Comparison of ENCODE assay signal across 1 cellular context in genomic region chr1:32394141-32394889, GRCh38.
A peak's percentile ranks its signal among the peaks of the same experiment; 100 is the strongest.
TF ChIP-seq lines count a peak whose summit lies in the region.

TSS of gene BSDC1 (minus strand) at chr1:32394441. CDS start at chr1:32394414, 27 bp downstream.

TF ChIP-seq in K562, 482 proteins besides CTCF, POLR2A, EP300 and RAD21 (continued from another document and continues in another):
- TF ChIP-seq ETV5 (CRISPR knock-in tag; IDR thresholded peaks at IDR 0.05; ENCODE audit: low read depth) (peak; percentile 67; the same call in 1 of the 2 replicates), POLR2B (IDR thresholded peaks at IDR 0.05; ENCODE audit: low read depth, partially characterized antibody) (peak; percentile 92), HDAC1 (IDR thresholded peaks at IDR 0.05) (no peak; a peak in 2 of 4 replicates), ZKSCAN3 (CRISPR knock-in tag; IDR thresholded peaks at IDR 0.05) (no peak), MCM3 (IDR thresholded peaks at IDR 0.05) (no peak), HDGF (IDR thresholded peaks at IDR 0.05) (peak; percentile 95), YBX1 (IDR thresholded peaks at IDR 0.05) (no peak), ZNF79 (CRISPR knock-in tag; IDR thresholded peaks at IDR 0.05; ENCODE audit: low read depth) (no peak), RBM17 (IDR thresholded peaks at IDR 0.05; ENCODE audit: borderline replicate concordance, low read depth, low read length) (no peak), ZFP1 (CRISPR knock-in tag; IDR thresholded peaks at IDR 0.05) (no peak), NFYB (IDR thresholded peaks at IDR 0.05; ENCODE audit: extremely low read depth, insufficient read length) (peak; percentile 45), TAF9B (IDR thresholded peaks at IDR 0.05; ENCODE audit: partially characterized antibody) (peak; percentile 93), VEZF1 (CRISPR knock-in tag; IDR thresholded peaks at IDR 0.05) (peak; percentile 85), ZNF76 (CRISPR knock-in tag; IDR thresholded peaks at IDR 0.05; ENCODE audit: borderline replicate concordance) (0 out of 2 replicates have a peak, but pooled peaks have one; percentile 70), FOXJ2 (tag; IDR thresholded peaks at IDR 0.05) (peak; percentile 84), MAFG (tag; conservative IDR thresholded peaks at IDR 0.05) (no peak), ZNF764 (CRISPR knock-in tag; IDR thresholded peaks at IDR 0.05; ENCODE audit: low read depth) (no peak), GABPA (tag; conservative IDR thresholded peaks at IDR 0.05; ENCODE audit: low read depth) (peak; percentile 66), FOXA1 (IDR thresholded peaks at IDR 0.05; ENCODE audit: borderline replicate concordance) (no peak), ZNF280A (IDR thresholded peaks at IDR 0.05; ENCODE audit: low read depth, partially characterized antibody) (no peak), RB1 (IDR thresholded peaks at IDR 0.05; ENCODE audit: low read depth) (peak; percentile 78), CCAR2 (IDR thresholded peaks at IDR 0.05; ENCODE audit: low read depth, low read length) (no peak), NFE2 (IDR thresholded peaks at IDR 0.05; ENCODE audit: low read depth) (peak; percentile 49; the same call in 1 of the 2 replicates), POLR2G (IDR thresholded peaks at IDR 0.05; ENCODE audit: low read depth, low read length) (peak; percentile 80), ZNF589 (CRISPR knock-in tag; IDR thresholded peaks at IDR 0.05; ENCODE audit: low read depth) (no peak), TEAD4 (IDR thresholded peaks at IDR 0.05; ENCODE audit: low read length) (peak; percentile 71), TEAD4 (CRISPR knock-in tag; IDR thresholded peaks at IDR 0.05; ENCODE audit: borderline replicate concordance) (no peak), SAFB (IDR thresholded peaks at IDR 0.05; ENCODE audit: borderline replicate concordance, low read depth, low read length) (no peak), PHTF2 (CRISPR knock-in tag; IDR thresholded peaks at IDR 0.05) (no peak), ZNF384 (IDR thresholded peaks at IDR 0.05; ENCODE audit: low read depth, low read length) (peak; percentile 42; the same call in 1 of the 2 replicates), CBFB (CRISPR knock-in tag; IDR thresholded peaks at IDR 0.05) (peak; percentile 68; the same call in 1 of the 2 replicates), ZNF830 (CRISPR knock-in tag; IDR thresholded peaks at IDR 0.05) (0 out of 2 replicates have a peak, but pooled peaks have one; percentile 85), XRCC5 (IDR thresholded peaks at IDR 0.05; ENCODE audit: low read depth, low read length) (peak; percentile 97), FOXJ3 (CRISPR knock-in tag; IDR thresholded peaks at IDR 0.05) (no peak), DDX20 (tag; IDR thresholded peaks at IDR 0.05; ENCODE audit: low read depth) (no peak), RUNX1 (IDR thresholded peaks at IDR 0.05; ENCODE audit: low read depth) (peak; percentile 83; the same call in 1 of the 2 replicates), RFX7 (CRISPR knock-in tag; IDR thresholded peaks at IDR 0.05) (no peak), ZNF695 (CRISPR knock-in tag; IDR thresholded peaks at IDR 0.05) (no peak), MAZ (CRISPR knock-in tag; conservative IDR thresholded peaks at IDR 0.05 in 1 of 2, IDR thresholded peaks at IDR 0.05 in 1 of 2) (peak; percentile 75 to 93), ZBTB43 (CRISPR knock-in tag; IDR thresholded peaks at IDR 0.05) (no peak; the same call in 1 of the 2 replicates), THRAP3 (IDR thresholded peaks at IDR 0.05; ENCODE audit: borderline replicate concordance) (no peak), SETDB1 (IDR thresholded peaks at IDR 0.05; ENCODE audit: low read length) (no peak), ZNF263 (CRISPR knock-in tag; IDR thresholded peaks at IDR 0.05; ENCODE audit: borderline replicate concordance) (peak; percentile 84; the same call in 1 of the 2 replicates), ELF1 (tag; IDR thresholded peaks at IDR 0.05) (no peak), ARID2 (IDR thresholded peaks at IDR 0.05) (no peak), USF2 (CRISPR knock-in tag; IDR thresholded peaks at IDR 0.05) (no peak)
- TF ChIP-seq, protein P1, sequence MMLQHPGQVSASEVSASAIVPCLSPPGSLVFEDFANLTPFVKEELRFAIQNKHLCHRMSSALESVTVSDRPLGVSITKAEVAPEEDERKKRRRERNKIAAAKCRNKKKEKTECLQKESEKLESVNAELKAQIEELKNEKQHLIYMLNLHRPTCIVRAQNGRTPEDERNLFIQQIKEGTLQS (IDR thresholded peaks at IDR 0.05) = peak; percentile 99
- TF ChIP-seq, protein P1 (CRISPR knock-in tag; conservative IDR thresholded peaks at IDR 0.05) = peak; percentile 91; the same call in 1 of the 2 replicates
- TF ChIP-seq, protein P2, sequence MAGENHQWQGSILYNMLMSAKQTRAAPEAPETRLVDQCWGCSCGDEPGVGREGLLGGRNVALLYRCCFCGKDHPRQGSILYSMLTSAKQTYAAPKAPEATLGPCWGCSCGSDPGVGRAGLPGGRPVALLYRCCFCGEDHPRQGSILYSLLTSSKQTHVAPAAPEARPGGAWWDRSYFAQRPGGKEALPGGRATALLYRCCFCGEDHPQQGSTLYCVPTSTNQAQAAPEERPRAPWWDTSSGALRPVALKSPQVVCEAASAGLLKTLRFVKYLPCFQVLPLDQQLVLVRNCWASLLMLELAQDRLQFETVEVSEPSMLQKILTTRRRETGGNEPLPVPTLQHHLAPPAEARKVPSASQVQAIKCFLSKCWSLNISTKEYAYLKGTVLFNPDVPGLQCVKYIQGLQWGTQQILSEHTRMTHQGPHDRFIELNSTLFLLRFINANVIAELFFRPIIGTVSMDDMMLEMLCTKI (IDR thresholded peaks at IDR 0.05; ENCODE audit: partially characterized antibody) = no peak
- TF ChIP-seq, protein P3, sequence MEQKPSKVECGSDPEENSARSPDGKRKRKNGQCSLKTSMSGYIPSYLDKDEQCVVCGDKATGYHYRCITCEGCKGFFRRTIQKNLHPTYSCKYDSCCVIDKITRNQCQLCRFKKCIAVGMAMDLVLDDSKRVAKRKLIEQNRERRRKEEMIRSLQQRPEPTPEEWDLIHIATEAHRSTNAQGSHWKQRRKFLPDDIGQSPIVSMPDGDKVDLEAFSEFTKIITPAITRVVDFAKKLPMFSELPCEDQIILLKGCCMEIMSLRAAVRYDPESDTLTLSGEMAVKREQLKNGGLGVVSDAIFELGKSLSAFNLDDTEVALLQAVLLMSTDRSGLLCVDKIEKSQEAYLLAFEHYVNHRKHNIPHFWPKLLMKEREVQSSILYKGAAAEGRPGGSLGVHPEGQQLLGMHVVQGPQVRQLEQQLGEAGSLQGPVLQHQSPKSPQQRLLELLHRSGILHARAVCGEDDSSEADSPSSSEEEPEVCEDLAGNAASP (IDR thresholded peaks at IDR 0.05) = no peak
- TF ChIP-seq, protein P4, sequence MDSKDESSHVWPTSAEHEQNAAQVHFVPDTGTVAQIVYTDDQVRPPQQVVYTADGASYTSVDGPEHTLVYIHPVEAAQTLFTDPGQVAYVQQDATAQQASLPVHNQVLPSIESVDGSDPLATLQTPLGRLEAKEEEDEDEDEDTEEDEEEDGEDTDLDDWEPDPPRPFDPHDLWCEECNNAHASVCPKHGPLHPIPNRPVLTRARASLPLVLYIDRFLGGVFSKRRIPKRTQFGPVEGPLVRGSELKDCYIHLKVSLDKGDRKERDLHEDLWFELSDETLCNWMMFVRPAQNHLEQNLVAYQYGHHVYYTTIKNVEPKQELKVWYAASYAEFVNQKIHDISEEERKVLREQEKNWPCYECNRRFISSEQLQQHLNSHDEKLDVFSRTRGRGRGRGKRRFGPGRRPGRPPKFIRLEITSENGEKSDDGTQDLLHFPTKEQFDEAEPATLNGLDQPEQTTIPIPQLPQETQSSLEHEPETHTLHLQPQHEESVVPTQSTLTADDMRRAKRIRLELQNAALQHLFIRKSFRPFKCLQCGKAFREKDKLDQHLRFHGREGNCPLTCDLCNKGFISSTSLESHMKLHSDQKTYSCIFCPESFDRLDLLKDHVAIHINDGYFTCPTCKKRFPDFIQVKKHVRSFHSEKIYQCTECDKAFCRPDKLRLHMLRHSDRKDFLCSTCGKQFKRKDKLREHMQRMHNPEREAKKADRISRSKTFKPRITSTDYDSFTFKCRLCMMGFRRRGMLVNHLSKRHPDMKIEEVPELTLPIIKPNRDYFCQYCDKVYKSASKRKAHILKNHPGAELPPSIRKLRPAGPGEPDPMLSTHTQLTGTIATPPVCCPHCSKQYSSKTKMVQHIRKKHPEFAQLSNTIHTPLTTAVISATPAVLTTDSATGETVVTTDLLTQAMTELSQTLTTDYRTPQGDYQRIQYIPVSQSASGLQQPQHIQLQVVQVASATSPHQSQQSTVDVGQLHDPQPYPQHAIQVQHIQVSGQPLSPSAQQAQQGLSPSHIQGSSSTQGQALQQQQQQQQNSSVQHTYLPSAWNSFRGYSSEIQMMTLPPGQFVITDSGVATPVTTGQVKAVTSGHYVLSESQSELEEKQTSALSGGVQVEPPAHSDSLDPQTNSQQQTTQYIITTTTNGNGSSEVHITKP (IDR thresholded peaks at IDR 0.05; ENCODE audit: partially characterized antibody) = no peak
- TF ChIP-seq, protein P5, sequence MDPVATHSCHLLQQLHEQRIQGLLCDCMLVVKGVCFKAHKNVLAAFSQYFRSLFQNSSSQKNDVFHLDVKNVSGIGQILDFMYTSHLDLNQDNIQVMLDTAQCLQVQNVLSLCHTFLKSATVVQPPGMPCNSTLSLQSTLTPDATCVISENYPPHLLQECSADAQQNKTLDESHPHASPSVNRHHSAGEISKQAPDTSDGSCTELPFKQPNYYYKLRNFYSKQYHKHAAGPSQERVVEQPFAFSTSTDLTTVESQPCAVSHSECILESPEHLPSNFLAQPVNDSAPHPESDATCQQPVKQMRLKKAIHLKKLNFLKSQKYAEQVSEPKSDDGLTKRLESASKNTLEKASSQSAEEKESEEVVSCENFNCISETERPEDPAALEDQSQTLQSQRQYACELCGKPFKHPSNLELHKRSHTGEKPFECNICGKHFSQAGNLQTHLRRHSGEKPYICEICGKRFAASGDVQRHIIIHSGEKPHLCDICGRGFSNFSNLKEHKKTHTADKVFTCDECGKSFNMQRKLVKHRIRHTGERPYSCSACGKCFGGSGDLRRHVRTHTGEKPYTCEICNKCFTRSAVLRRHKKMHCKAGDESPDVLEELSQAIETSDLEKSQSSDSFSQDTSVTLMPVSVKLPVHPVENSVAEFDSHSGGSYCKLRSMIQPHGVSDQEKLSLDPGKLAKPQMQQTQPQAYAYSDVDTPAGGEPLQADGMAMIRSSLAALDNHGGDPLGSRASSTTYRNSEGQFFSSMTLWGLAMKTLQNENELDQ (CRISPR knock-in tag; IDR thresholded peaks at IDR 0.05; ENCODE audit: borderline replicate concordance) = no peak
- TF ChIP-seq, protein P6, sequence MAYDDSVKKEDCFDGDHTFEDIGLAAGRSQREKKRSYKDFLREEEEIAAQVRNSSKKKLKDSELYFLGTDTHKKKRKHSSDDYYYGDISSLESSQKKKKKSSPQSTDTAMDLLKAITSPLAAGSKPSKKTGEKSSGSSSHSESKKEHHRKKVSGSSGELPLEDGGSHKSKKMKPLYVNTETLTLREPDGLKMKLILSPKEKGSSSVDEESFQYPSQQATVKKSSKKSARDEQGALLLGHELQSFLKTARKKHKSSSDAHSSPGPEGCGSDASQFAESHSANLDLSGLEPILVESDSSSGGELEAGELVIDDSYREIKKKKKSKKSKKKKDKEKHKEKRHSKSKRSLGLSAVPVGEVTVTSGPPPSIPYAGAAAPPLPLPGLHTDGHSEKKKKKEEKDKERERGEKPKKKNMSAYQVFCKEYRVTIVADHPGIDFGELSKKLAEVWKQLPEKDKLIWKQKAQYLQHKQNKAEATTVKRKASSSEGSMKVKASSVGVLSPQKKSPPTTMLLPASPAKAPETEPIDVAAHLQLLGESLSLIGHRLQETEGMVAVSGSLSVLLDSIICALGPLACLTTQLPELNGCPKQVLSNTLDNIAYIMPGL (CRISPR knock-in tag; IDR thresholded peaks at IDR 0.05) = no peak; the same call in 1 of the 2 replicates
